10 cellular contexts compared by ENCODE assay signal in the genomic region with DNA sequence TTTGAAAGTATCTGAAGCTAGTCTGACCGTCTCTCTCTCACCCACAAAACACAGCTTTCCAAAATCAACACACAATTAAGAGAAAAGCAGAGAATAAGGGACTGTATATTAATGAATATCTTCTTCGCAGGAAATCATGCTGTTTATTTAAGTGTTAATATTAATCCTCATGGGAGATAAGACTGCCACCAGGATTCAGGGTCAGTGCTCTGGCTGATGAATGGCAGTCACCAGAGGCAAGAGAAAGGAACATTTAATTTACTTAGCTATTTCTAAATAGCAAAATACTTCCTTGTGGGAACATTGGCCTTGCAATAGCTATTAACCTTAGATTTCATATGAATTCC. TPM values are rescaled to one million over a fixed set of nuclear protein-coding genes. Genes with fewer than 3 reads are reported as not detected.
DNase-seq lines count a peak whose midpoint lies in the region; ATAC-seq and TF ChIP-seq lines count a peak whose summit lies in the region.
"Had no signal": no experiment of that assay in that cellular context is flagged by ENCODE, and none has a peak within 500 bp of the region (broad histone marks: within the 10 kb centered on the region; RNA-seq: fewer than 3 reads in every experiment).

No MANE protein-coding gene starts in this region.

- H3K4me2 ChIP-seq in Karpas-422 (ENCODE audit: low read depth, low read length, poor library complexity, severe bottlenecking) = peak overlapping the region; percentile 88

- no peaks in the 10 kb centered on the region for H4K20me1 ChIP-seq in Karpas-422 (ENCODE audit: insufficient read depth, low read depth, low read length)

- DNase-seq in CD4-positive, alpha-beta memory T cell = no peak
- no peak for DNase-seq in Karpas-422
- DNase-seq in chondrocyte (ENCODE audit: low spot score) = no peak
- DNase-seq in heart left ventricle = no peak
- no peak for DNase-seq in activated gamma-delta T cell treated with Interleukin-2 at 50 U/mL for 16 hours
- DNase-seq: left cardiac atrium, NCI-H1436 had no signal

- H3K27me3 ChIP-seq in CD4-positive, alpha-beta memory T cell (ENCODE audit: insufficient read depth, low read length) = no peaks in the 10 kb centered on the region
- no peaks in the 10 kb centered on the region for H3K27me3 ChIP-seq in Karpas-422 (ENCODE audit: low read length)
- H3K27me3 ChIP-seq in heart left ventricle = peaks cover 0 to 5% (median 0%) of the 10 kb centered on the region in 9 donors

- no peaks in the 10 kb centered on the region; the same call in 1 of the 2 replicates for H3K9me2 ChIP-seq in Karpas-422 (replicated peaks; ENCODE audit: insufficient read depth, low read length)

- peak overlapping the region; percentile 72 to 97 (median 84) for H3K4me3 Mint-ChIP-seq in CD4-positive, alpha-beta memory T cell
- H3K4me3 Mint-ChIP-seq in chondrocyte (ENCODE audit: unreplicated experiment) (no peak overlapping the region), nephron (peak overlapping the region; percentile 47 to 83 (median 75))

- peaks cover 13% of the 10 kb centered on the region for H3K36me3 ChIP-seq in CD4-positive, alpha-beta memory T cell (ENCODE audit: insufficient read depth, low read length)
- peaks cover 14% of the 10 kb centered on the region for H3K36me3 ChIP-seq in Karpas-422 (ENCODE audit: insufficient read depth, low read length)
- H3K36me3 ChIP-seq in heart left ventricle = peaks cover 0 to 23% (median 22%) of the 10 kb centered on the region in 9 donors

- H3K9me3 ChIP-seq in CD4-positive, alpha-beta memory T cell (ENCODE audit: control insufficient read depth in 1 of 2, low read length in 2 of 2) = no peaks in the 10 kb centered on the region
- H3K9me3 ChIP-seq in Karpas-422 (ENCODE audit: low read length) = no peaks in the 10 kb centered on the region
- no peaks in the 10 kb centered on the region for H3K9me3 ChIP-seq in heart left ventricle

- no peak overlapping the region for H2AFZ ChIP-seq in Karpas-422 (ENCODE audit: low read length)

- H3K9ac ChIP-seq in Karpas-422 (ENCODE audit: low read length) = peak overlapping the region; percentile 91

- CTCF ChIA-PET in CD4-positive, alpha-beta memory T cell (lab: Charles Lee; ENCODE audit: partially characterized antibody) = interaction anchor here (0.9 to 1.6 kb wide), 3 partner anchors 17 to 183 kb away, joined by 5 to 6 read pairs (median 6); partner anchors contain the start of gene KIFAP3

- TF ChIP-seq CTCF in chondrocyte (IDR thresholded peaks at IDR 0.05) (no peak), nephron (IDR thresholded peaks at IDR 0.05; ENCODE audit: unreplicated experiment in 3 of 3) (no peak), heart left ventricle (IDR thresholded peaks at IDR 0.05) (no peak)

- peak overlapping the region; percentile 98 for H3K27ac ChIP-seq in CD4-positive, alpha-beta memory T cell (ENCODE audit: low read depth, low read length)
- H3K27ac ChIP-seq in Karpas-422 (ENCODE audit: low read length) = no peak overlapping the region
- H3K27ac ChIP-seq in heart left ventricle = peak overlapping the region in 1 of 12 donors; percentile 55

- peaks cover 63% of the 10 kb centered on the region for H3K79me2 ChIP-seq in Karpas-422 (ENCODE audit: low read length)

- peaks cover 40 to 58% (median 50%) of the 10 kb centered on the region in 4 donors for H3K4me1 Mint-ChIP-seq in CD4-positive, alpha-beta memory T cell
- H3K4me1 Mint-ChIP-seq in chondrocyte (ENCODE audit: low read depth) (peaks cover 36% of the 10 kb centered on the region), nephron (peaks cover 28% of the 10 kb centered on the region)

- no peak for TF ChIP-seq POLR2A in heart left ventricle (IDR thresholded peaks at IDR 0.05)

- H3K36me3 Mint-ChIP-seq in CD4-positive, alpha-beta memory T cell = peaks cover 13 to 30% of the 10 kb centered on the region in 2 donors
- H3K36me3 Mint-ChIP-seq in chondrocyte (ENCODE audit: low read depth) (peaks cover 2% of the 10 kb centered on the region), nephron (ENCODE audit: low read depth) (peaks cover 17% of the 10 kb centered on the region)

- peaks cover 53% of the 10 kb centered on the region for H3K4me1 ChIP-seq in CD4-positive, alpha-beta memory T cell (ENCODE audit: insufficient read depth, low read length)
- H3K4me1 ChIP-seq in Karpas-422 (ENCODE audit: low read length) (peaks cover 31% of the 10 kb centered on the region), heart left ventricle (peaks cover 0 to 38% (median 19%) of the 10 kb centered on the region in 12 donors)

- WGBS in heart left ventricle, 4 donors = 65 to 75% (median 70%) methylated on average over 2 of the region's 2 CpGs

- ATAC-seq in HG03469 (IDR thresholded peaks at IDR 0.05; ENCODE audit: unreplicated experiment) (no peak), GM21576 (IDR thresholded peaks at IDR 0.05; ENCODE audit: unreplicated experiment) (no peak), heart left ventricle (no peak)
- ATAC-seq: left cardiac atrium had no signal

- no peaks in the 10 kb centered on the region for H3K27me3 Mint-ChIP-seq in CD4-positive, alpha-beta memory T cell
- peaks cover 2% of the 10 kb centered on the region for H3K27me3 Mint-ChIP-seq in chondrocyte (ENCODE audit: low read depth)
- H3K27me3 Mint-ChIP-seq in nephron (ENCODE audit: low read depth) = no peaks in the 10 kb centered on the region

- POLR2A ChIA-PET in CD4-positive, alpha-beta memory T cell (lab: Charles Lee; ENCODE audit: partially characterized antibody) = interaction anchor here (0.6 to 5.0 kb wide), 8 partner anchors 11 to 640 kb away, joined by 3 to 59 read pairs (median 4); partner anchors contain the start of genes BLZF1, GORAB, KIFAP3 and METTL18

- intact Hi-C loops in CD4-positive, alpha-beta memory T cell (cut with micrococcal nuclease) = loop anchor here (2.0 to 10.0 kb wide), 4 partner anchors 17 to 1893 kb away; partner anchors contain the start of genes METTL13 and SFT2D2
- intact Hi-C loops in heart left ventricle (cut with DNase I) = loop anchor here in 3 of 10 donors (5.0 to 10.0 kb wide), 3 partner anchors 99 to 183 kb away; partner anchors contain the start of genes KIFAP3 (in 3 of the 3) and METTL18 (in 1 of the 3)

- H3K9me3 Mint-ChIP-seq in CD4-positive, alpha-beta memory T cell = peaks cover 0 to 2% (median 0%) of the 10 kb centered on the region in 8 donors
- no peaks in the 10 kb centered on the region for H3K9me3 Mint-ChIP-seq in chondrocyte (ENCODE audit: low read depth)
- H3K9me3 Mint-ChIP-seq in nephron = no peaks in the 10 kb centered on the region

- peak overlapping the region; percentile 92 to 97 (median 94) for H3K27ac Mint-ChIP-seq in CD4-positive, alpha-beta memory T cell
- H3K27ac Mint-ChIP-seq in chondrocyte (ENCODE audit: unreplicated experiment) = peak overlapping the region; percentile 79
- H3K27ac Mint-ChIP-seq in nephron = peak overlapping the region; percentile 31 to 99 (median 82)

- H3K4me3 ChIP-seq in CD4-positive, alpha-beta memory T cell (ENCODE audit: low read length in 2 of 2) = peak overlapping the region in 1 of 2 donors; percentile 41
- peak overlapping the region; percentile 78 for H3K4me3 ChIP-seq in Karpas-422 (ENCODE audit: low read length)
- H3K4me3 ChIP-seq in heart left ventricle = no peak overlapping the region

RNA-seq across cellular contexts. Expression of gene SCYL3, which starts 2.2 kb away (rescaled TPM):
- 10 to 100 TPM; 23.5 to 24.3 TPM for total RNA-seq in CD4-positive, alpha-beta memory T cell
- polyA plus RNA-seq in CD4-positive, alpha-beta memory T cell = 10 to 100 TPM; 14.4 to 15.7 TPM
- 9.4 and 10.2 TPM in 2 replicates for total RNA-seq in Karpas-422 (2014; rRNA removed; shearing (Covaris generic); ENCODE audit: low replicate concordance)
- 5.6 to 6.5 TPM (median 6.3 TPM) in 3 replicates for total RNA-seq in chondrocyte
- 1 to 10 TPM; 4.9 to 8.6 (median 6.4) TPM for total RNA-seq in heart left ventricle
- polyA plus RNA-seq in heart left ventricle = 1 to 10 TPM; 2.1 to 3.5 TPM
